Comparison of ENCODE assay signal across 34 cellular contexts in genomic region chr6:158841358-158841757, GRCh38.
"Had no signal": no experiment of that assay in that cellular context is flagged by ENCODE, and none has a peak within 500 bp of the region (broad histone marks: within the 10 kb centered on the region; RNA-seq: fewer than 3 reads in every experiment).

No MANE protein-coding gene starts in this region.

- H3K36me3 Mint-ChIP-seq: activated CD8-positive, alpha-beta memory T cell treated with anti-CD3 and anti-CD28 coated beads, Interleukin-2, amount 10 ng/mL, durations not matched to agents 7 days and 5 days had no signal

- H3K27ac Mint-ChIP-seq: activated CD4-positive, alpha-beta memory T cell treated with anti-CD3 and anti-CD28 coated beads for 36 hours; activated CD4-positive, alpha-beta T cell treated with anti-CD3 and anti-CD28 coated beads for 36 hours; activated CD4-positive, alpha-beta T cell treated with anti-CD3 and anti-CD28 coated beads, Interleukin-2, amount 10 ng/mL, durations not matched to agents 24 days and 14 days; activated CD8-positive, alpha-beta memory T cell treated with anti-CD3 and anti-CD28 coated beads, Interleukin-2, amount 10 ng/mL, durations not matched to agents 7 days and 5 days; activated CD8-positive, alpha-beta T cell treated with anti-CD3 and anti-CD28 coated beads, Interleukin-2, amount 10 ng/mL, durations not matched to agents 7 days and 5 days; activated naive CD4-positive, alpha-beta T cell treated with anti-CD3 and anti-CD28 coated beads for 36 hours; activated naive CD4-positive, alpha-beta T cell treated with anti-CD3 and anti-CD28 coated beads, Interleukin-2, amount 50 U/mL, for 24 hours; activated naive CD8-positive, alpha-beta T cell treated with anti-CD3 and anti-CD28 coated beads for 36 hours; activated naive CD8-positive, alpha-beta T cell treated with anti-CD3 and anti-CD28 coated beads, Interleukin-2, amount 50 U/mL, for 24 hours; activated T-helper 1 cell treated with anti-CD3 and anti-CD28 coated beads, Interleukin-12 subunit alpha, Interleukin-12 subunit beta, Interleukin-2, Interleukin-4 antibody, amounts not matched to agents 30 ng/mL and 10 ng/mL and 1 ng/mL, durations not matched to agents 14 hours and 24 hours and 36 hours; activated T-helper 2 cell treated with anti-CD3 and anti-CD28 coated beads, Interferon-gamma antibody, Interleukin-2, Interleukin-4, amounts not matched to agents 10 μg/mL and 5 μg/mL and 100 μg/mL, durations not matched to agents 14 hours and 24 hours and 36 hours; T-helper 17 cell; T-helper 2 cell treated with Interferon-gamma antibody and Interleukin-4, amounts not matched to agents 5 μg/mL and 100 μg/mL, for 36 hours had no signal

- H3K4me1 Mint-ChIP-seq: activated CD4-positive, alpha-beta T cell treated with anti-CD3 and anti-CD28 coated beads for 36 hours; activated CD4-positive, alpha-beta T cell treated with anti-CD3 and anti-CD28 coated beads, Interleukin-2, amount 10 ng/mL, durations not matched to agents 24 days and 14 days; activated CD8-positive, alpha-beta memory T cell treated with anti-CD3 and anti-CD28 coated beads, Interleukin-2, amount 10 ng/mL, durations not matched to agents 7 days and 5 days; activated naive CD4-positive, alpha-beta T cell treated with anti-CD3 and anti-CD28 coated beads, Interleukin-2, amount 50 U/mL, for 24 hours had no signal

- H3K9me3 Mint-ChIP-seq: effector memory CD8-positive, alpha-beta T cell had no signal

- H3K4me3 Mint-ChIP-seq: activated CD4-positive, alpha-beta memory T cell treated with anti-CD3 and anti-CD28 coated beads for 36 hours; activated CD4-positive, alpha-beta T cell treated with anti-CD3 and anti-CD28 coated beads for 36 hours; activated CD4-positive, alpha-beta T cell treated with anti-CD3 and anti-CD28 coated beads, Interleukin-2, amount 10 ng/mL, durations not matched to agents 24 days and 14 days; activated CD8-positive, alpha-beta memory T cell treated with anti-CD3 and anti-CD28 coated beads, Interleukin-2, amount 10 ng/mL, durations not matched to agents 7 days and 5 days; activated CD8-positive, alpha-beta T cell treated with anti-CD3 and anti-CD28 coated beads, Interleukin-2, amount 10 ng/mL, durations not matched to agents 7 days and 5 days; activated naive CD4-positive, alpha-beta T cell treated with anti-CD3 and anti-CD28 coated beads for 36 hours; activated naive CD4-positive, alpha-beta T cell treated with anti-CD3 and anti-CD28 coated beads, Interleukin-2, amount 50 U/mL, for 24 hours; activated naive CD8-positive, alpha-beta T cell treated with anti-CD3 and anti-CD28 coated beads for 36 hours; activated naive CD8-positive, alpha-beta T cell treated with anti-CD3 and anti-CD28 coated beads, Interleukin-2, amount 50 U/mL, for 24 hours; activated T-helper 1 cell treated with anti-CD3 and anti-CD28 coated beads, Interleukin-12 subunit alpha, Interleukin-12 subunit beta, Interleukin-2, Interleukin-4 antibody, amounts not matched to agents 30 ng/mL and 10 ng/mL and 1 ng/mL, durations not matched to agents 14 hours and 24 hours and 36 hours; effector memory CD8-positive, alpha-beta T cell; T-helper 17 cell; T-helper 2 cell treated with Interferon-gamma antibody and Interleukin-4, amounts not matched to agents 5 μg/mL and 100 μg/mL, for 36 hours had no signal

- ATAC-seq: activated CD4-positive, alpha-beta T cell treated with anti-CD3 and anti-CD28 coated beads for 36 hours; activated CD8-positive, alpha-beta memory T cell treated with anti-CD3 and anti-CD28 coated beads, Interleukin-2, amount 10 ng/mL, durations not matched to agents 7 days and 5 days; activated CD8-positive, alpha-beta T cell treated with anti-CD3 and anti-CD28 coated beads, Interleukin-2, amount 10 ng/mL, durations not matched to agents 7 days and 5 days; activated naive CD8-positive, alpha-beta T cell treated with anti-CD3 and anti-CD28 coated beads, Interleukin-2, amount 50 U/mL, for 24 hours; body of pancreas; effector memory CD8-positive, alpha-beta T cell; foreskin keratinocyte; gastrocnemius medialis; T-helper 17 cell had no signal

- DNase-seq: activated CD4-positive, alpha-beta memory T cell treated with anti-CD3 and anti-CD28 coated beads for 36 hours; activated CD4-positive, alpha-beta T cell treated with anti-CD3 and anti-CD28 coated beads for 36 hours; activated CD4-positive, alpha-beta T cell treated with anti-CD3 and anti-CD28 coated beads, Interleukin-2, amount 10 ng/mL, durations not matched to agents 24 days and 14 days; activated CD4-positive, CD25-positive, alpha-beta regulatory T cell; activated CD4-positive, CD25-positive, alpha-beta regulatory T cell treated with anti-CD3 and anti-CD28 coated beads, Interleukin-2, amount 50 U/mL, for 72 hours; activated CD8-positive, alpha-beta memory T cell treated with anti-CD3 and anti-CD28 coated beads, Interleukin-2, amount 10 ng/mL, durations not matched to agents 7 days and 5 days; activated CD8-positive, alpha-beta memory T cell treated with anti-CD3 and anti-CD28 coated beads, Interleukin-2, amount 50 U/mL, for 4 hours; activated CD8-positive, alpha-beta T cell treated with anti-CD3 and anti-CD28 coated beads, Interleukin-2, amount 10 ng/mL, durations not matched to agents 7 days and 5 days; activated effector memory CD4-positive, alpha-beta T cell treated with anti-CD3 and anti-CD28 coated beads, Interleukin-2, amount 50 U/mL, for 16 hours; activated naive CD4-positive, alpha-beta T cell treated with anti-CD3 and anti-CD28 coated beads for 36 hours; activated naive CD8-positive, alpha-beta T cell treated with anti-CD3 and anti-CD28 coated beads for 36 hours; activated naive CD8-positive, alpha-beta T cell treated with anti-CD3 and anti-CD28 coated beads, Interleukin-2, amount 50 U/mL, for 24 hours; activated T-cell treated with anti-CD3 and anti-CD28 coated beads, Interleukin-2, amount 50 U/mL, for 1 hour; activated T-cell treated with anti-CD3 and anti-CD28 coated beads, Interleukin-2, amount 50 U/mL, for 48 hours; adrenal gland; amygdala; aorta; caudate nucleus; cortex of kidney; dermis blood vessel endothelial cell; effector CD4-positive, alpha-beta T cell; effector memory CD8-positive, alpha-beta T cell; erythroblast; foreskin keratinocyte; gastrocnemius medialis; glutamatergic neuron; T-helper 1 cell; T-helper 17 cell; T1000 had no signal

- H3K27me3 Mint-ChIP-seq: activated CD4-positive, alpha-beta memory T cell treated with anti-CD3 and anti-CD28 coated beads for 36 hours; activated CD4-positive, alpha-beta T cell treated with anti-CD3 and anti-CD28 coated beads for 36 hours; activated naive CD4-positive, alpha-beta T cell treated with anti-CD3 and anti-CD28 coated beads, Interleukin-2, amount 50 U/mL, for 24 hours; activated naive CD8-positive, alpha-beta T cell treated with anti-CD3 and anti-CD28 coated beads for 36 hours; activated naive CD8-positive, alpha-beta T cell treated with anti-CD3 and anti-CD28 coated beads, Interleukin-2, amount 50 U/mL, for 24 hours had no signal
